24 cellular contexts compared by ENCODE assay signal in genomic region chr4:56657818-56658217, GRCh38. TPM values are rescaled to one million over a fixed set of nuclear protein-coding genes. Genes with fewer than 3 reads are reported as not detected.
DNase-seq lines count a peak whose midpoint lies in the region; TF ChIP-seq lines count a peak whose summit lies in the region.
"Had no signal": no experiment of that assay in that cellular context is flagged by ENCODE, and none has a peak within 500 bp of the region (broad histone marks: within the 10 kb centered on the region; RNA-seq: fewer than 3 reads in every experiment).

No MANE protein-coding gene starts in this region.

- H3K36me3 ChIP-seq in tibial nerve, result no peaks in the 10 kb centered on the region
- no peaks in the 10 kb centered on the region for H3K36me3 ChIP-seq in colonic mucosa
- H3K36me3 ChIP-seq: brain microvascular endothelial cell, MG63, neural progenitor cell, prostate gland, thyroid gland had no signal

- H3K4me3 ChIP-seq in tibial nerve (no peak overlapping the region), colonic mucosa (no peak overlapping the region)
- H3K4me3 ChIP-seq: MG63, neural progenitor cell, prostate gland, skin epidermis, thyroid gland had no signal

- H3K9me3 Mint-ChIP-seq in activated CD4-positive, alpha-beta memory T cell treated with anti-CD3 and anti-CD28 coated beads, Interleukin-2, amount 10 ng/mL, durations not matched to agents 7 days and 5 days, result no peaks in the 10 kb centered on the region
- no peaks in the 10 kb centered on the region for H3K9me3 Mint-ChIP-seq in activated CD4-positive, alpha-beta memory T cell treated with anti-CD3 and anti-CD28 coated beads for 36 hours
- H3K9me3 Mint-ChIP-seq in nephron (no peaks in the 10 kb centered on the region), type B pancreatic cell (no peaks in the 10 kb centered on the region)
- H3K9me3 Mint-ChIP-seq: activated CD4-positive, alpha-beta T cell treated with anti-CD3 and anti-CD28 coated beads, Interleukin-2, amount 10 ng/mL, durations not matched to agents 24 days and 14 days; memory B cell had no signal

- CTCF ChIA-PET in activated CD4-positive, alpha-beta memory T cell treated with anti-CD3 and anti-CD28 coated beads, Interleukin-2, amount 10 ng/mL, durations not matched to agents 7 days and 5 days (lab: Charles Lee), result interaction anchor here (0.6 to 1.5 kb wide), 2 partner anchors 142 to 174 kb away, joined by 3 read pairs; no protein-coding TSS in a partner anchor
- CTCF ChIA-PET in activated CD4-positive, alpha-beta memory T cell treated with anti-CD3 and anti-CD28 coated beads for 36 hours (lab: Charles Lee), result interaction anchor here (1.3 to 1.5 kb wide), 2 partner anchors 81 to 114 kb away, joined by 3 to 5 read pairs; no protein-coding TSS in a partner anchor

- H3K27me3 ChIP-seq in tibial nerve (peaks cover 0 to 58% of the 10 kb centered on the region in 2 donors), colonic mucosa (peaks cover 36% of the 10 kb centered on the region)
- H3K27me3 ChIP-seq: brain microvascular endothelial cell, MG63, thyroid gland had no signal

- H3K4me1 ChIP-seq in tibial nerve, result peaks cover 0 to 27% (median 5%) of the 10 kb centered on the region in 4 donors
- H3K4me1 ChIP-seq in colonic mucosa, result peaks cover 5% of the 10 kb centered on the region

- TF ChIP-seq EP300 in tibial nerve (IDR thresholded peaks at IDR 0.05), result no peak

- peak overlapping the region; percentile 69 for H3K27ac ChIP-seq in cingulate gyrus (ENCODE audit: low read depth, low read length)
- no peak overlapping the region for H3K27ac ChIP-seq in tibial nerve
- no peak overlapping the region for H3K27ac ChIP-seq in colonic mucosa
- H3K27ac ChIP-seq: brain microvascular endothelial cell, neural progenitor cell had no signal

- peaks cover 25% of the 10 kb centered on the region for H3K27me3 Mint-ChIP-seq in activated CD4-positive, alpha-beta memory T cell treated with anti-CD3 and anti-CD28 coated beads, Interleukin-2, amount 10 ng/mL, durations not matched to agents 7 days and 5 days
- peaks cover 44% of the 10 kb centered on the region for H3K27me3 Mint-ChIP-seq in activated CD4-positive, alpha-beta memory T cell treated with anti-CD3 and anti-CD28 coated beads for 36 hours
- H3K27me3 Mint-ChIP-seq in nephron (ENCODE audit: low read depth) (peaks cover 57% of the 10 kb centered on the region), type B pancreatic cell (peaks cover 67% of the 10 kb centered on the region)

- TF ChIP-seq CTCF in nephron (IDR thresholded peaks at IDR 0.05; ENCODE audit: unreplicated experiment in 3 of 3) (no peak), type B pancreatic cell (conservative IDR thresholded peaks at IDR 0.05) (no peak), tibial nerve (IDR thresholded peaks at IDR 0.05) (no peak), colonic mucosa (IDR thresholded peaks at IDR 0.05) (no peak)

- TF ChIP-seq POLR2A in tibial nerve (IDR thresholded peaks at IDR 0.05), result no peak

- no peak overlapping the region for H3K27ac Mint-ChIP-seq in activated CD4-positive, alpha-beta memory T cell treated with anti-CD3 and anti-CD28 coated beads, Interleukin-2, amount 10 ng/mL, durations not matched to agents 7 days and 5 days
- H3K27ac Mint-ChIP-seq in activated CD4-positive, alpha-beta memory T cell treated with anti-CD3 and anti-CD28 coated beads for 36 hours, result no peak overlapping the region
- peak overlapping the region; percentile 61 to 80 (median 63) for H3K27ac Mint-ChIP-seq in nephron
- H3K27ac Mint-ChIP-seq in type B pancreatic cell, result no peak overlapping the region
- H3K27ac Mint-ChIP-seq: activated CD4-positive, alpha-beta T cell treated with anti-CD3 and anti-CD28 coated beads, Interleukin-2, amount 10 ng/mL, durations not matched to agents 24 days and 14 days; memory B cell; neural progenitor cell had no signal

- 72 to 79% methylated on average over 4 of the region's 4 CpGs for WGBS in tibial nerve, 2 donors

- no peaks in the 10 kb centered on the region for H3K9me3 ChIP-seq in tibial nerve
- no peaks in the 10 kb centered on the region for H3K9me3 ChIP-seq in colonic mucosa
- H3K9me3 ChIP-seq: MG63, prostate gland, thyroid gland had no signal

- POLR2A ChIA-PET in activated CD4-positive, alpha-beta memory T cell treated with anti-CD3 and anti-CD28 coated beads, Interleukin-2, amount 10 ng/mL, durations not matched to agents 7 days and 5 days (lab: Charles Lee), result interaction anchor here (1.5 to 2.3 kb wide), 2 partner anchors 9 to 178 kb away, joined by 3 to 8 read pairs; no protein-coding TSS in a partner anchor
- POLR2A ChIA-PET in activated CD4-positive, alpha-beta memory T cell treated with anti-CD3 and anti-CD28 coated beads for 36 hours (lab: Charles Lee), result no interaction called here

- peaks cover 38% of the 10 kb centered on the region for H3K4me1 Mint-ChIP-seq in activated CD4-positive, alpha-beta memory T cell treated with anti-CD3 and anti-CD28 coated beads, Interleukin-2, amount 10 ng/mL, durations not matched to agents 7 days and 5 days
- peaks cover 35% of the 10 kb centered on the region for H3K4me1 Mint-ChIP-seq in activated CD4-positive, alpha-beta memory T cell treated with anti-CD3 and anti-CD28 coated beads for 36 hours (ENCODE audit: low read depth)
- H3K4me1 Mint-ChIP-seq in nephron, result peaks cover 56% of the 10 kb centered on the region
- peaks cover 13% of the 10 kb centered on the region for H3K4me1 Mint-ChIP-seq in type B pancreatic cell (ENCODE audit: unreplicated experiment)

- H3K4me3 Mint-ChIP-seq in activated CD4-positive, alpha-beta memory T cell treated with anti-CD3 and anti-CD28 coated beads, Interleukin-2, amount 10 ng/mL, durations not matched to agents 7 days and 5 days, result peak overlapping the region; percentile 23
- no peak overlapping the region for H3K4me3 Mint-ChIP-seq in activated CD4-positive, alpha-beta memory T cell treated with anti-CD3 and anti-CD28 coated beads for 36 hours
- H3K4me3 Mint-ChIP-seq in nephron (peak overlapping the region; percentile 60 to 80 (median 76)), type B pancreatic cell (peak overlapping the region; percentile 81)

- no peak for DNase-seq in activated CD4-positive, alpha-beta memory T cell treated with anti-CD3 and anti-CD28 coated beads, Interleukin-2, amount 10 ng/mL, durations not matched to agents 7 days and 5 days
- no peak for DNase-seq in activated CD4-positive, alpha-beta memory T cell treated with anti-CD3 and anti-CD28 coated beads for 36 hours
- DNase-seq in type B pancreatic cell (ENCODE audit: extremely low spot score, unreplicated experiment) (no peak), tibial nerve (ENCODE audit: low spot score in 2 of 2) (no peak), colonic mucosa (no peak)
- DNase-seq in activated CD8-positive, alpha-beta memory T cell treated with anti-CD3 and anti-CD28 coated beads, Interleukin-2, amount 50 U/mL, for 4 hours, result no peak
- DNase-seq: activated CD4-positive, alpha-beta T cell treated with anti-CD3 and anti-CD28 coated beads, Interleukin-2, amount 10 ng/mL, durations not matched to agents 24 days and 14 days; brain microvascular endothelial cell; C1 segment of cervical spinal cord; cortex of kidney; MG63; NCI-H1436; NCI-H510A treated with DMSO at 0.1 percent for 48 hours; NK-92 treated with Interleukin-12 subunit alpha and Interleukin-12 subunit beta, amount 100 ng/mL, for 24 hours; stimulated activated naive CD4-positive, alpha-beta T cell; T-helper 17 cell; thyroid gland had no signal

- no peak overlapping the region for H3K9ac ChIP-seq in colonic mucosa (ENCODE audit: low read depth in 2 of 2, low read length in 2 of 2)
- H3K9ac ChIP-seq: neural progenitor cell had no signal

- H3K36me3 Mint-ChIP-seq in activated CD4-positive, alpha-beta memory T cell treated with anti-CD3 and anti-CD28 coated beads, Interleukin-2, amount 10 ng/mL, durations not matched to agents 7 days and 5 days (ENCODE audit: low read depth), result peaks cover 25% of the 10 kb centered on the region
- peaks cover 12% of the 10 kb centered on the region for H3K36me3 Mint-ChIP-seq in activated CD4-positive, alpha-beta memory T cell treated with anti-CD3 and anti-CD28 coated beads for 36 hours
- H3K36me3 Mint-ChIP-seq in nephron (ENCODE audit: low read depth), result no peaks in the 10 kb centered on the region
- no peaks in the 10 kb centered on the region for H3K36me3 Mint-ChIP-seq in type B pancreatic cell
- H3K36me3 Mint-ChIP-seq: memory B cell, neural progenitor cell had no signal

- intact Hi-C loops in activated CD4-positive, alpha-beta memory T cell treated with anti-CD3 and anti-CD28 coated beads for 36 hours (cut with micrococcal nuclease), result loop anchor here (10.0 kb wide), 2 partner anchors 113 to 713 kb away; partner anchors contain the start of gene CEP135
- intact Hi-C loops in colonic mucosa (cut with DNase I), result no loop called here

RNA-seq across cellular contexts. Expression of gene HOPX, which starts 23.3 kb away (rescaled TPM):
- total RNA-seq in activated CD4-positive, alpha-beta memory T cell treated with anti-CD3 and anti-CD28 coated beads, Interleukin-2, amount 10 ng/mL, durations not matched to agents 7 days and 5 days, result 100 to 1,000 TPM; 206 to 215 TPM
- total RNA-seq in activated CD4-positive, alpha-beta memory T cell treated with anti-CD3 and anti-CD28 coated beads for 36 hours, result 100 to 1,000 TPM; 124 to 126 TPM
- total RNA-seq in type B pancreatic cell (ENCODE audit: low replicate concordance), result 42.1 and 136 TPM in 2 replicates
- 1 to 10 TPM in 3 of 4 donors, under 1 TPM in 1; 0.63 to 2.7 (median 1.9) TPM for total RNA-seq in tibial nerve
- 1 to 10 TPM; 1.5 to 5.7 TPM for total RNA-seq in colonic mucosa
- total RNA-seq: A172 had no signal

Comparison
In these comparisons a context has a peak if more than half of its experiments do, and no peak if none do; other contexts are left out.
1. H3K27ac Mint-ChIP-seq: peak in nephron (3 of 3); none in activated CD4-positive, alpha-beta memory T cell treated with anti-CD3 and anti-CD28 coated beads, Interleukin-2, amount 10 ng/mL, durations not matched to agents 7 days and 5 days (single experiment), activated CD4-positive, alpha-beta memory T cell treated with anti-CD3 and anti-CD28 coated beads for 36 hours (single experiment) and type B pancreatic cell (single experiment).